In the genomic region with DNA sequence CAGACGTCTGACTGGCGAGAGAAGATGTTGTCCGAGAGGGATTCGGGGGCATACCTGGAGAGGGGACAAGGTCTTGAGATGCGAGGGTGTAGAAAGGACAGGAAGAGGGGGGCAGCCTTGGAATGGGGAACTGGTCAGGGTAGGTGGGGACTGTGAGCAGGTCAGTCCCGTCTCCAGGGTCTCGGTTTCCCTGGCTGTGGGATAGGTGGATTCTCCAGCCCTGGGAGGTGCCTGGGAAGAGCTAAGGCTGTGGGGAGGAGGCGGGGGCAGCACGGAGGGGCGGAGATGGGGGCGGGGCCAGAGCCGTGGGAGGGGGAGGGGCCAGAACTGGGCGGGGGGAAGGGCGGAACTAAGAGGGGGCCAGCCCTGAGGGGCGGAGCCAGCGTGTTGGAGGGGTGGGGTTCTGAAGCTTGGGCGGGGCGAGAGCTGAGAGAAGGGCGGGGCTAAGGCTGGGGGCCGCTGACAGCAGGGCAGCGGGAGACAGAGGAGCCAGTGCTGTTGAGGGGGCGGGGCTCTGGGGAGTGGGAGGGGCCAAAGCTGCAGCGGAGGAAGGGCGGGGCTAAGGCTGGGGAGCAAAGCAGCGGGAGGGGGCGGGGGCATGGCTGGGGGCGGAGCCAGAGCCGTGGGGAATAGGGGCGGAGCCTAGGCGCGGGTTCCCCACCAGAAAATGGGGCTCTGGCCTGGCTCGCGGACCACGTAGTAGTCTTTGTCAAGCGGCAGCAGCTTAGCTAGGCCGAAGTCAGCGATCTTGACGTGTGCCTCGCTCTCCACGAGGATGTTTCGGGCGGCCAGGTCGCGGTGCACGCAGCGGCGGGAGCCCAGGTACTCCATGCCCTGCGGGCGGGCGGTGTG, we compare ENCODE assay signal across 8 cellular contexts. TPM values are rescaled to one million over a fixed set of nuclear protein-coding genes. Genes with fewer than 3 reads are reported as not detected.
DNase-seq lines count a peak whose midpoint lies in the region; ATAC-seq and TF ChIP-seq lines count a peak whose summit lies in the region.

No MANE protein-coding gene starts in this region.

- CTCF ChIA-PET in activated CD4-positive, alpha-beta T cell treated with anti-CD3 and anti-CD28 coated beads for 36 hours (lab: Charles Lee), result interaction anchor here (0.5 kb wide), 1 partner anchor 442 kb away, joined by 4 read pairs; no protein-coding TSS in a partner anchor

- 0 out of 2 replicates have a peak, but pooled peaks cover 3% of the 10 kb centered on the region for H3K36me3 ChIP-seq in DND-41 (ENCODE audit: insufficient read depth, low read length)

- H3K79me2 ChIP-seq in DND-41 (ENCODE audit: insufficient read depth, low read length), result no peaks in the 10 kb centered on the region

- DNase-seq in DND-41, result peak; percentile 52
- DNase-seq in NCI-H1417 treated with DMSO at 0.1 percent for 48 hours (lab: John Stamatoyannopoulos, UW), result peak; percentile 34
- DNase-seq in activated CD4-positive, alpha-beta T cell treated with anti-CD3 and anti-CD28 coated beads for 36 hours, result peak; percentile 87
- DNase-seq in epidermal melanocyte (ENCODE audit: insufficient read length, low spot score), result peak; percentile 42
- peak; percentile 77 to 80 for DNase-seq in mesothelial cell of epicardium (ENCODE audit: low spot score in 2 of 2, unreplicated experiment in 2 of 2)
- peak; percentile 43 to 53 for DNase-seq in stimulated activated naive CD8-positive, alpha-beta T cell treated with anti-CD3 and anti-CD28 coated beads, Interleukin-15, amount 100 ng/mL, for 72 hours
- DNase-seq in NCI-H510A treated with DMSO at 0.1 percent for 48 hours (lab: John Stamatoyannopoulos, UW), result no peak

- H3K4me3 ChIP-seq in DND-41 (ENCODE audit: low read depth in 1 of 2, low read length in 2 of 2), result no peak overlapping the region

- no peak overlapping the region for H2AFZ ChIP-seq in DND-41 (ENCODE audit: low read depth, low read length)

- H4K20me1 ChIP-seq in DND-41 (ENCODE audit: insufficient read depth, low read length), result no peaks in the 10 kb centered on the region

- no peak overlapping the region for H3K27ac ChIP-seq in DND-41 (ENCODE audit: low read length)

- no peak overlapping the region for H3K9ac ChIP-seq in DND-41 (ENCODE audit: low read depth, low read length)

- TF ChIP-seq CTCF in DND-41 (IDR thresholded peaks at IDR 0.05; ENCODE audit: borderline replicate concordance, extremely low read depth, low read length, poor library complexity, severe bottlenecking), result no peak
- no peak for TF ChIP-seq CTCF in mesothelial cell of epicardium (IDR thresholded peaks at IDR 0.05; ENCODE audit: unreplicated experiment)

- no peak overlapping the region for H3K27ac Mint-ChIP-seq in activated CD4-positive, alpha-beta T cell treated with anti-CD3 and anti-CD28 coated beads for 36 hours
- peak overlapping the region; percentile 95 for H3K27ac Mint-ChIP-seq in mesothelial cell of epicardium
- H3K27ac Mint-ChIP-seq in stimulated activated naive CD8-positive, alpha-beta T cell treated with anti-CD3 and anti-CD28 coated beads, Interleukin-15, amount 100 ng/mL, for 72 hours, result peak overlapping the region in 1 of 2 donors; percentile 45

- H3K36me3 Mint-ChIP-seq in activated CD4-positive, alpha-beta T cell treated with anti-CD3 and anti-CD28 coated beads for 36 hours (ENCODE audit: low read depth), result peaks cover 65% of the 10 kb centered on the region
- no peaks in the 10 kb centered on the region for H3K36me3 Mint-ChIP-seq in mesothelial cell of epicardium

- intact Hi-C loops in activated CD4-positive, alpha-beta T cell treated with anti-CD3 and anti-CD28 coated beads for 36 hours (cut with DNase I, micrococcal nuclease), result loop anchor here (1.0 to 2.0 kb wide), 3 partner anchors 12 to 83 kb away; no protein-coding TSS in a partner anchor

- H3K9me3 Mint-ChIP-seq in activated CD4-positive, alpha-beta T cell treated with anti-CD3 and anti-CD28 coated beads for 36 hours (ENCODE audit: low read depth), result peaks cover 2% of the 10 kb centered on the region
- H3K9me3 Mint-ChIP-seq in mesothelial cell of epicardium, result no peaks in the 10 kb centered on the region
- H3K9me3 Mint-ChIP-seq in stimulated activated naive CD8-positive, alpha-beta T cell treated with anti-CD3 and anti-CD28 coated beads, Interleukin-15, amount 100 ng/mL, for 72 hours, result no peaks in the 10 kb centered on the region

- POLR2A ChIA-PET in activated CD4-positive, alpha-beta T cell treated with anti-CD3 and anti-CD28 coated beads for 36 hours (lab: Charles Lee), result interaction anchor here (0.8 to 1.1 kb wide), 2 partner anchors 17 to 29 kb away, joined by 4 to 6 read pairs; a partner anchor contains a TSS

- H3K4me3 Mint-ChIP-seq in activated CD4-positive, alpha-beta T cell treated with anti-CD3 and anti-CD28 coated beads for 36 hours, result no peak overlapping the region
- peak overlapping the region; percentile 75 for H3K4me3 Mint-ChIP-seq in mesothelial cell of epicardium
- H3K4me3 Mint-ChIP-seq in stimulated activated naive CD8-positive, alpha-beta T cell treated with anti-CD3 and anti-CD28 coated beads, Interleukin-15, amount 100 ng/mL, for 72 hours, result no peak overlapping the region

- H3K9me3 ChIP-seq in DND-41 (ENCODE audit: insufficient read depth, low read length, severe bottlenecking), result no peaks in the 10 kb centered on the region

- H3K4me1 ChIP-seq in DND-41 (ENCODE audit: insufficient read depth, low read length), result no peaks in the 10 kb centered on the region

- H3K27me3 ChIP-seq in DND-41 (ENCODE audit: insufficient read depth, low read length, poor library complexity), result no peaks in the 10 kb centered on the region

- no peaks in the 10 kb centered on the region for H3K27me3 Mint-ChIP-seq in activated CD4-positive, alpha-beta T cell treated with anti-CD3 and anti-CD28 coated beads for 36 hours
- peaks cover 20% of the 10 kb centered on the region for H3K27me3 Mint-ChIP-seq in mesothelial cell of epicardium (ENCODE audit: low read depth)
- H3K27me3 Mint-ChIP-seq in stimulated activated naive CD8-positive, alpha-beta T cell treated with anti-CD3 and anti-CD28 coated beads, Interleukin-15, amount 100 ng/mL, for 72 hours, result no peaks in the 10 kb centered on the region

- ATAC-seq in DND-41 (ENCODE audit: insufficient read depth, low read depth) (peak; percentile 61), HG02870 (IDR thresholded peaks at IDR 0.05; ENCODE audit: unreplicated experiment) (no peak)
- ATAC-seq in activated CD4-positive, alpha-beta T cell treated with anti-CD3 and anti-CD28 coated beads for 36 hours, result peak; percentile 90
- ATAC-seq in stimulated activated naive CD8-positive, alpha-beta T cell treated with anti-CD3 and anti-CD28 coated beads, Interleukin-15, amount 100 ng/mL, for 72 hours, result peak; percentile 63

- peaks cover 6% of the 10 kb centered on the region for H3K4me1 Mint-ChIP-seq in activated CD4-positive, alpha-beta T cell treated with anti-CD3 and anti-CD28 coated beads for 36 hours
- H3K4me1 Mint-ChIP-seq in mesothelial cell of epicardium, result peaks cover 6% of the 10 kb centered on the region
- peaks cover 17% of the 10 kb centered on the region for H3K4me1 Mint-ChIP-seq in stimulated activated naive CD8-positive, alpha-beta T cell treated with anti-CD3 and anti-CD28 coated beads, Interleukin-15, amount 100 ng/mL, for 72 hours

- no peak overlapping the region for H3K4me2 ChIP-seq in DND-41 (ENCODE audit: insufficient read depth, low read length)

RNA-seq across cellular contexts. Expression of a gene that starts 9.5 kb away (rescaled TPM):
- total RNA-seq in activated CD4-positive, alpha-beta T cell treated with anti-CD3 and anti-CD28 coated beads for 36 hours, result 1 to 10 TPM; 6.9 to 9.7 TPM
- 0.35 to 1.0 TPM (median 0.92 TPM) in 3 replicates for total RNA-seq in mesothelial cell of epicardium

RNA-seq across cellular contexts. Expression of a gene that starts 17.0 kb away (rescaled TPM):
- 100 to 1,000 TPM; 174 to 180 TPM for total RNA-seq in activated CD4-positive, alpha-beta T cell treated with anti-CD3 and anti-CD28 coated beads for 36 hours
- total RNA-seq in mesothelial cell of epicardium, result 10.7 to 12.3 TPM (median 11.2 TPM) in 3 replicates

RNA-seq across cellular contexts. Expression of a gene that starts 28.9 kb away (rescaled TPM):
- 1,000 to 10,000 TPM; 3,109 to 3,329 TPM for total RNA-seq in activated CD4-positive, alpha-beta T cell treated with anti-CD3 and anti-CD28 coated beads for 36 hours
- total RNA-seq in mesothelial cell of epicardium, result 1,706 to 1,840 TPM (median 1,775 TPM) in 3 replicates

RNA-seq across cellular contexts. Expression of a gene that starts 35.9 kb away (rescaled TPM):
- total RNA-seq in activated CD4-positive, alpha-beta T cell treated with anti-CD3 and anti-CD28 coated beads for 36 hours, result under 1 TPM; 0.75 to 0.95 TPM
- 0.23 TPM in 1 of 3 replicates, not detected in the others for total RNA-seq in mesothelial cell of epicardium

RNA-seq across cellular contexts. Expression of a gene that starts 41.0 kb away (rescaled TPM):
- total RNA-seq in activated CD4-positive, alpha-beta T cell treated with anti-CD3 and anti-CD28 coated beads for 36 hours, result 1 to 10 TPM; 1.0 to 1.3 TPM
- total RNA-seq in mesothelial cell of epicardium, result not detected in 3 replicates

Comparison
In these comparisons a context has a peak if more than half of its experiments do, and no peak if none do; other contexts are left out.
1. RNA of a gene that starts 17.0 kb away (total RNA-seq): 174 to 180 TPM in activated CD4-positive, alpha-beta T cell treated with anti-CD3 and anti-CD28 coated beads for 36 hours; 10.7 to 12.3 TPM in mesothelial cell of epicardium; every median in the first group is over 10 times any median in the second.